Comparison of ENCODE assay signal across 1 cellular context in the genomic region with DNA sequence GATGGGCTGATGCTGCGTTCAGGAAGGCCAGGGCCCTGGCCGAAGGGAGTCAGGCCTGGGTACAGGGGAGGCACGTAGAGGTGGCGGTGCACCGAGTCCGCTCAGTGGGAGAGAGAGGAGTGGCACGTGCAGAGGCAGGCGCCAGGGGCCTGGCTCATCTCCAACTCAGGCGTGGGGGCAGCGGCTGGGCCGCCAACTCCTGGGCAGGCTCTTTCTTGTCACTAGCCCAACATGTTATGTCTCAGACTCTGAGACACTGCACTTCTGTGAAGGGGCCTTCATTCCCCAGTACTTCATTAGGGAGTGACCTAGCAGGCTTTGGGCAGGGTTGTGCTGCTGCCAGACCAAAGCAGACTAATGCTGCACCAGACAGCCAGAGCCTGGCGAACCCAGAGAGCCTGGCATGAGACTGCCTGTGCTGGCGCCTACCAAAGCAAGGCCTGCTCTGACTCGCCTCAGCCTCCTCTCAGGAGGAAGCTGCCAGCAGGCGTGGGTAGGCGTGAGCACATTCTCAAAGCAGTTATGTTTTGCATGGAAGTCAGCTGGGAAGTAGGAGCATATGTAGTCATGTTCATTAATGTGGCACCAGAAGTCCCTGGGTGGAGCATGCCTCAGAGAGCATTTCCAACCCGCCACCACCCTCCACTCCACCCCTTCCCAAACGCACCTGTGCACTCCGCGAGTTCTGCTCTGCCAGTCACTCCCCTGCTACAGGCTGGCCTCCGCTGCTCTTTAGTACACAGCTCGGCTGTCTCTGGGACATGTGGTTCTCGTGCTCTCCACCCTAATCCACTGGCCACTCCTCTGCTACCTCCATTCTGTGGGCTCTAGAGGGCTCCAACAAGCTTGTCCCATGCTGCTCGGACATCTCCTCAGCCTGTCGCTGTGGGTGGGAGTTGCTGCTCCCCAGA.
TF ChIP-seq lines count a peak whose summit lies in the region.

No MANE protein-coding gene starts in this region.

TF ChIP-seq in endothelial cell of umbilical vein, 7 proteins besides CTCF, POLR2A, EP300 and RAD21:
- no peak for TF ChIP-seq JUN (IDR thresholded peaks at IDR 0.05; ENCODE audit: borderline replicate concordance, insufficient read depth, insufficient read length, low read depth)
- peak; percentile 21 for TF ChIP-seq POLR2AphosphoS5 (IDR thresholded peaks at IDR 0.05; ENCODE audit: insufficient read depth, low read depth, low read length)
- TF ChIP-seq FOS (IDR thresholded peaks at IDR 0.05; ENCODE audit: borderline replicate concordance, insufficient read depth, low read length) = no peak
- TF ChIP-seq, protein P1, sequence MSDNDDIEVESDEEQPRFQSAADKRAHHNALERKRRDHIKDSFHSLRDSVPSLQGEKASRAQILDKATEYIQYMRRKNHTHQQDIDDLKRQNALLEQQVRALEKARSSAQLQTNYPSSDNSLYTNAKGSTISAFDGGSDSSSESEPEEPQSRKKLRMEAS (IDR thresholded peaks at IDR 0.05; ENCODE audit: insufficient read depth, insufficient read length) = no peak
